ENCODE assay signal across 8 cellular contexts in genomic region chr6:39114707-39115599, GRCh38. TPM values are rescaled to one million over a fixed set of nuclear protein-coding genes. Genes with fewer than 3 reads are reported as not detected.
DNase-seq lines count a peak whose midpoint lies in the region; ATAC-seq, FAIRE-seq and TF ChIP-seq lines count a peak whose summit lies in the region.

SAYSD1 (minus strand) TSS chr6:39115186; CDS start chr6:39115089, 97 bp downstream.

- H3K79me2 ChIP-seq in mesendoderm (ENCODE audit: control insufficient read depth, insufficient read depth, low read length), result no peaks in the 10 kb centered on the region

- peak within 1 kb of the TSS; percentile 72 for H3K18ac ChIP-seq in mesendoderm (ENCODE audit: low read length)

- H2BK120ac ChIP-seq in mesendoderm (ENCODE audit: low read depth, low read length), result peak within 1 kb of the TSS; percentile 47

- peak within 1 kb of the TSS; percentile 92 for H3K56ac ChIP-seq in mesendoderm (ENCODE audit: low read length)

- CTCF ChIA-PET in Caco-2 (lab: Charles Lee), result interaction anchor here (0.6 to 2.3 kb wide), 6 partner anchors 8 to 88 kb away, joined by 3 to 11 read pairs (median 3); no protein-coding TSS in a partner anchor

- H3K4me1 ChIP-seq in Caco-2 (peaks cover 11% of the 10 kb centered on the region), NT2/D1 (ENCODE audit: insufficient read depth, insufficient read length) (no peaks in the 10 kb centered on the region), endocrine pancreas (ENCODE audit: control insufficient read depth, insufficient read depth, low read length) (peaks cover 14% of the 10 kb centered on the region), mesendoderm (ENCODE audit: control insufficient read depth, low read depth, low read length) (peaks cover 2% of the 10 kb centered on the region)

- H3K4me3 ChIP-seq in Caco-2 (ENCODE audit: low read depth, low read length) (peak within 1 kb of the TSS; percentile 68), NT2/D1 (ENCODE audit: insufficient read length, low read depth) (peak within 1 kb of the TSS; percentile 70), endocrine pancreas (ENCODE audit: control insufficient read depth, insufficient read depth, low read length) (peak within 1 kb of the TSS; percentile 96), mesendoderm (ENCODE audit: low read length) (peak within 1 kb of the TSS; percentile 76)

- no peak within 1 kb of the TSS for H2BK15ac ChIP-seq in mesendoderm (replicated peaks; ENCODE audit: low read depth)

- no peak within 1 kb of the TSS for H2AK5ac ChIP-seq in mesendoderm (ENCODE audit: low read length)

- peak within 1 kb of the TSS; percentile 61 for H3K4ac ChIP-seq in mesendoderm (ENCODE audit: low read depth, low read length)

- H3K4me2 ChIP-seq in mesendoderm (ENCODE audit: low read length), result peak within 1 kb of the TSS; percentile 96

- H3K36me3 Mint-ChIP-seq in Caco-2 (ENCODE audit: insufficient read depth, unreplicated experiment), result peaks cover 7% of the 10 kb centered on the region

- FAIRE-seq in HTR-8/SVneo (lab: Jason Lieb, UNC), result peak; percentile 91

- no peaks in the 10 kb centered on the region for H3K27me3 Mint-ChIP-seq in Caco-2 (ENCODE audit: insufficient read depth, unreplicated experiment)

- H4K5ac ChIP-seq in mesendoderm (ENCODE audit: low read length), result no peak within 1 kb of the TSS

- H3K9me3 Mint-ChIP-seq in Caco-2 (ENCODE audit: unreplicated experiment), result no peaks in the 10 kb centered on the region

- peaks cover 13% of the 10 kb centered on the region for H3K4me1 Mint-ChIP-seq in Caco-2 (ENCODE audit: low read depth, unreplicated experiment)

- H2BK5ac ChIP-seq in mesendoderm (ENCODE audit: low read length), result peak within 1 kb of the TSS; percentile 83

- H3K36me3 ChIP-seq in Caco-2 (ENCODE audit: control insufficient read depth, insufficient read depth, low read length) (no peaks in the 10 kb centered on the region), NT2/D1 (ENCODE audit: insufficient read depth, insufficient read length, low read length) (peaks cover 4% of the 10 kb centered on the region), endocrine pancreas (ENCODE audit: control insufficient read depth, insufficient read depth, low read length) (no peaks in the 10 kb centered on the region), mesendoderm (ENCODE audit: control insufficient read depth, insufficient read depth, low read length) (no peaks in the 10 kb centered on the region)

- peak; percentile 88 for ATAC-seq in GM21381 (IDR thresholded peaks at IDR 0.05; ENCODE audit: unreplicated experiment)

- H3K27ac Mint-ChIP-seq in Caco-2 (ENCODE audit: unreplicated experiment), result peak within 1 kb of the TSS; percentile 88

- intact Hi-C loops in Caco-2 (cut with micrococcal nuclease; ENCODE audit: unreplicated experiment), result no loop called here

- no peak for TF ChIP-seq CTCF in Caco-2 (IDR thresholded peaks at IDR 0.05; ENCODE audit: insufficient read depth in 1 of 2, low read depth in 1 of 2, low read length in 1 of 2, severe bottlenecking in 1 of 2, unreplicated experiment in 1 of 2)

- TSS peak; percentile 49 for BruUV-seq in Caco-2 (replicated peaks; lab: Mats Ljungman, UMichigan)

- peak within 1 kb of the TSS; percentile 85 for H3K4me3 Mint-ChIP-seq in Caco-2 (ENCODE audit: unreplicated experiment)

- H3K9me3 ChIP-seq in Caco-2 (no peaks in the 10 kb centered on the region), NT2/D1 (ENCODE audit: insufficient read depth, low read length) (no peaks in the 10 kb centered on the region), endocrine pancreas (ENCODE audit: control insufficient read depth, low read length) (no peaks in the 10 kb centered on the region)

- no peaks in the 10 kb centered on the region for H3K79me1 ChIP-seq in mesendoderm (ENCODE audit: low read length)

- no CpG with 5 or more reads among the region's 68 CpGs for WGBS in mesendoderm (ENCODE audit: extremely low coverage, insufficient coverage, low lambda C conversion rate)

- peak within 1 kb of the TSS; percentile 94 for H3K9ac ChIP-seq in NT2/D1 (ENCODE audit: insufficient read length, low read depth)
- peak within 1 kb of the TSS; percentile 79 for H3K9ac ChIP-seq in endocrine pancreas (ENCODE audit: control insufficient read depth, insufficient read depth, low read length)
- peak within 1 kb of the TSS; percentile 87 for H3K9ac ChIP-seq in mesendoderm (ENCODE audit: low read length)

- H3K23ac ChIP-seq in mesendoderm (ENCODE audit: low read length), result peak within 1 kb of the TSS; percentile 56

- H3K27me3 ChIP-seq in Caco-2 (replicated peaks; ENCODE audit: control insufficient read depth, insufficient read depth, low read length) (no peaks in the 10 kb centered on the region), NT2/D1 (ENCODE audit: insufficient read depth, insufficient read length) (no peaks in the 10 kb centered on the region), endocrine pancreas (ENCODE audit: control insufficient read depth, insufficient read depth, low read length) (no peaks in the 10 kb centered on the region), mesendoderm (ENCODE audit: insufficient read depth, low read length, poor library complexity) (no peaks in the 10 kb centered on the region)

- peak within 1 kb of the TSS; percentile 81 for H3K27ac ChIP-seq in mesendoderm (ENCODE audit: low read depth, low read length)

- peak; percentile 90 to 94 for DNase-seq in Caco-2
- DNase-seq in HTR-8/SVneo (ENCODE audit: insufficient read length, low spot score), result peak; percentile 95
- peak; percentile 84 for DNase-seq in NT2/D1 (ENCODE audit: low read depth, low spot score)
- DNase-seq in activated CD8-positive, alpha-beta memory T cell treated with anti-CD3 and anti-CD28 coated beads, Interleukin-2, amount 50 U/mL, for 1 hour (ENCODE audit: extremely low read depth), result peak; percentile 79
- peak; percentile 97 for DNase-seq in mesendoderm
- peak; percentile 89 for DNase-seq in stimulated activated CD8-positive, alpha-beta memory T cell treated with anti-CD3 and anti-CD28 coated beads, Interleukin-12 subunit alpha, Interleukin-12 subunit beta, amount 100 ng/mL, for 4 hours (ENCODE audit: low read depth)

- POLR2A ChIA-PET in Caco-2 (lab: Charles Lee), result interaction anchor here (0.7 to 1.0 kb wide), 4 partner anchors 13 to 139 kb away, joined by 3 to 5 read pairs (median 4); no protein-coding TSS in a partner anchor

- H4K8ac ChIP-seq in mesendoderm (ENCODE audit: low read depth, low read length), result no peak within 1 kb of the TSS

RNA-seq across cellular contexts. Expression of gene SAYSD1, which starts in this region (rescaled TPM):
- 17.8 and 20.8 TPM in 2 replicates for total RNA-seq in Caco-2 (2022)
- polyA plus RNA-seq in mesendoderm (2013, experiment 1 of 2), result 11.7 TPM
- 11.8 TPM for polyA plus RNA-seq in mesendoderm (2013, experiment 2 of 2)

Comparison
In these comparisons a context has a peak if more than half of its experiments do, and no peak if none do; other contexts are left out.
1. Peak in every context shown above with its lines: DNase-seq, ATAC-seq, H3K4me3 ChIP-seq and H3K27ac ChIP-seq.